Comparison of ENCODE assay signal across 17 cellular contexts in the genomic region with DNA sequence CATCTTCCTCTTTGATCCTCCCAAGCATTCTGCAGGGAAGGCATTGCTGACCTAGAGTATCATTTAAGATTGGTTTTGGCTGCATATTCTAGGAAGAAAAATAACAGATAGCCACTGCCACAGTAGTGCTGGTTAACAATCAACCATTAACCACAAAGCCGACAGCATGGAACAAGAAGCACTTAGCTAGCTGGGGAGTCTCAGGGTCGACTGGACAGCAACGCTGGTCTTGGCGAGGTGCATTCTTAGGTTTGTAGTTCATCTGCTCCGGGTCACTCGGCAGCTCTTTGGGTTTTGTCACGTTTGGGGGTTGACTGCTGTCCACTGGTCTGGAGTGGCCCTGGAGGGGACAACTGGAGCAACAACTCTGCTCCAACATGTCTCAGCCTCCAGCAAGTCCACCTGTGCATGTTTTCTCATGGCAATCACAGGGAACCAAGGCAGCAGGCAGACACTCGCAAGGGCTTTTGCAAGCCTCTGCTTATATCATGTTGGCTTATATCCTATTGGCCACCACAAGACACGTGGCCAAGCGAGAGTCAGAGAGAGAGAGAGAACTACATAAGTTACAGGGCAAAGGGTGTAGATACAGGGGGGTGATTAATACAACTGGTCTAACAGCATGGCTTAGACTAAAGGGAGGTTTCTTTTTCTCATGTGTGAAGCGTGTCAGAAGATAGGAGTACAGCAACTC.
"Had no signal": no experiment of that assay in that cellular context is flagged by ENCODE, and none has a peak within 500 bp of the region (broad histone marks: within the 10 kb centered on the region; RNA-seq: fewer than 3 reads in every experiment).

No MANE protein-coding gene starts in this region.

- ATAC-seq: activated T-helper 17 cell treated with anti-CD3 and anti-CD28 coated beads, Interleukin-2, amount 50 U/mL, for 72 hours; left lung; sciatic nerve; T-helper 17 cell; upper lobe of right lung had no signal

- H3K4me1 ChIP-seq: left lung, upper lobe of right lung had no signal

- H3K9me3 ChIP-seq: neutrophil, upper lobe of right lung had no signal

- H3K27me3 ChIP-seq: neutrophil, upper lobe of right lung had no signal

- H3K4me3 ChIP-seq: left lung, upper lobe of right lung had no signal

- DNase-seq: activated B cell treated with CpG ODN at 0.5 μM for 24 hours; activated CD4-positive, alpha-beta T cell treated with anti-CD3 and anti-CD28 coated beads, Interleukin-2, amount 10 ng/mL, durations not matched to agents 24 days and 14 days; activated naive CD4-positive, alpha-beta T cell treated with anti-CD3 and anti-CD28 coated beads, Interleukin-2, amount 10 ng/mL, durations not matched to agents 7 days and 5 days; central memory CD4-positive, alpha-beta T cell; cortex of kidney; effector CD8-positive, alpha-beta T cell; immature natural killer cell; left lung; mesendoderm; stimulated activated CD4-positive, alpha-beta T cell treated with anti-CD3 and anti-CD28 coated beads, Interleukin-2, amount 100 ng/mL, for 24 hours; stimulated activated naive CD4-positive, alpha-beta T cell; substantia nigra; T-helper 17 cell; upper lobe of right lung had no signal

- H3K36me3 ChIP-seq: left lung, neutrophil, upper lobe of right lung had no signal

- H3K27ac ChIP-seq: left lung, neutrophil, upper lobe of right lung had no signal
